Comparison of ENCODE assay signal across 8 cellular contexts in the genomic region with DNA sequence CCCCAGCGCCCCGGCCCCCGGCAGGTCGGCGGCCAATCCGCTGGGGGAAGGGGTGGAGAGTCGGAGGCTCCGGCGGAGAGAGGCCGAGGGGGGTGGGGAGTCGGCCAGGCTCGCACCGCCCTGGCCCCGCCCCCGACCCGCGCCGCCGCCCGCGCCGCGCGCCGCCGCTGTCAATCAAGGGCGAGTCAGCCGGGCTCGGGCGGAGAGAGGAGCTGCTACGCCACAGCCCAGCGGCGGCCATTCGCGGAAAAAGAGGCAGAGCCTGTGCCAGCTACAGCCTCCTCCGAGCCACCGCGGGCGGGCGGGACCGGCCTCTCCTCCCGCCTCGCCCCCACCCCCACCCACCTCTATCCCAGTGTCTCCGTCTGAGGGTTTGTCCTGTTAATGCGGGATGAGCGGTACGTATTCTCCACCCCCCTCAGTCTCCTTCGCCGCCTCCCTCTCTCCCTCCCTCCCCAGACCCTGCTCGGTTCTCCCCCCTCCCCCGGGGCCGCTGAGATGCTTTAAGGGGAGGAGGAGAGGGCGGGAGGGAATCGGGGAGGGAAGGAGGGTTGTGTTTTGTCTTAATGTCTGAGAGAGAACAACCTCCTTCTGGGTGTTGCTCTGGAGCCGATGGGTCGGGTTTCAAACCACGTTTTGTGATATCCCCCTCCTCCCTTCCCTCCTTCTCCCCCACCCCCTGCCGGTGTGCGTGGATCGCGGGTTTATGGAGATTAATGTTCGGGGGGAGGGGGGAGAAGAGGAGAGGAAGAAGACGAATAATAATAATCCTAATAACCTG. TPM values are rescaled to one million over a fixed set of nuclear protein-coding genes. Genes with fewer than 3 reads are reported as not detected.
A peak's percentile ranks its signal among the peaks of the same experiment; 100 is the strongest.
DNase-seq lines count a peak whose midpoint lies in the region; ATAC-seq and TF ChIP-seq lines count a peak whose summit lies in the region.

A gene (plus strand): TSS at position 223 of the 781 bp plus-strand sequence. CDS start 169 bp downstream, at position 392.

- H3K9me3 ChIP-seq in left lung, result no peaks in the 10 kb centered on the region

- no peak for TF ChIP-seq CTCF in CD14-positive monocyte (IDR thresholded peaks at IDR 0.05)
- TF ChIP-seq CTCF in left lung (IDR thresholded peaks at IDR 0.05), result no peak

- intact Hi-C loops in CD14-positive monocyte (cut with micrococcal nuclease), result loop anchor here (5.0 kb wide), 1 partner anchor 71 kb away; no protein-coding TSS in a partner anchor
- intact Hi-C loops in left lung (cut with DNase I), result no loop called here

- peaks cover 7 to 47% of the 10 kb centered on the region in 2 donors for H3K4me1 ChIP-seq in left lung

- H3K27ac Mint-ChIP-seq in CD14-positive monocyte, result peak within 1 kb of the TSS; percentile 97 to 100 (median 99)

- H3K27ac ChIP-seq in left lung, result peak within 1 kb of the TSS; percentile 95 to 98

- no peaks in the 10 kb centered on the region for H3K9me3 Mint-ChIP-seq in CD14-positive monocyte

- peak; percentile 68 for ATAC-seq in GM19397 (IDR thresholded peaks at IDR 0.05; ENCODE audit: unreplicated experiment)
- ATAC-seq in HG03565 (IDR thresholded peaks at IDR 0.05; ENCODE audit: unreplicated experiment), result peak; percentile 72
- peak; percentile 90 for ATAC-seq in left lung

- peak; percentile 92 for DNase-seq in CD14-positive monocyte (ENCODE audit: low spot score)
- DNase-seq in NCI-H748 treated with DMSO at 0.1 percent for 48 hours (lab: John Stamatoyannopoulos, UW), result peak; percentile 97
- peak; percentile 91 to 93 for DNase-seq in activated CD4-positive, alpha-beta T cell treated with anti-CD3 and anti-CD28 coated beads, Interleukin-2, amount 50 U/mL, for 24 hours (ENCODE audit: low read depth in 1 of 2, low spot score in 1 of 2)
- peak; percentile 89 for DNase-seq in dedifferentiated amniotic fluid mesenchymal stem cell (ENCODE audit: extremely low spot score)
- peak; percentile 96 to 99 for DNase-seq in left lung
- peak; percentile 94 for DNase-seq in stimulated activated CD4-positive, alpha-beta T cell treated with anti-CD3 and anti-CD28 coated beads, Interleukin-2, amount 100 ng/mL, for 4 hours (ENCODE audit: low read depth)

- peak within 1 kb of the TSS; percentile 99 for H3K4me3 Mint-ChIP-seq in CD14-positive monocyte

- no peaks in the 10 kb centered on the region for H3K36me3 ChIP-seq in left lung

- no peaks in the 10 kb centered on the region for H3K27me3 ChIP-seq in left lung

- H3K4me3 ChIP-seq in left lung, result peak within 1 kb of the TSS; percentile 82 to 93

- H3K4me1 Mint-ChIP-seq in CD14-positive monocyte, result peaks cover 47% of the 10 kb centered on the region

- H3K36me3 Mint-ChIP-seq in CD14-positive monocyte, result peaks cover 4 to 11% of the 10 kb centered on the region in 2 donors

- peaks cover 0 to 2% (median 0%) of the 10 kb centered on the region in 3 donors for H3K27me3 Mint-ChIP-seq in CD14-positive monocyte (ENCODE audit: low read depth in 3 of 3)

RNA-seq across cellular contexts. Expression of the gene that starts here (rescaled TPM):
- polyA plus RNA-seq in CD14-positive monocyte, result 1 to 10 TPM; 1.3 to 1.8 TPM
- 1 to 10 TPM; 4.3 to 5.6 TPM for total RNA-seq in left lung

Comparison
In these comparisons a context has a peak if more than half of its experiments do, and no peak if none do; other contexts are left out.
1. Peak in every context shown above with its lines: DNase-seq, ATAC-seq, H3K4me3 ChIP-seq and H3K27ac ChIP-seq.
2. intact Hi-C loops: an anchor here in CD14-positive monocyte (5.0 kb wide); none called in left lung.